25 cellular contexts compared by ENCODE assay signal in the genomic region with DNA sequence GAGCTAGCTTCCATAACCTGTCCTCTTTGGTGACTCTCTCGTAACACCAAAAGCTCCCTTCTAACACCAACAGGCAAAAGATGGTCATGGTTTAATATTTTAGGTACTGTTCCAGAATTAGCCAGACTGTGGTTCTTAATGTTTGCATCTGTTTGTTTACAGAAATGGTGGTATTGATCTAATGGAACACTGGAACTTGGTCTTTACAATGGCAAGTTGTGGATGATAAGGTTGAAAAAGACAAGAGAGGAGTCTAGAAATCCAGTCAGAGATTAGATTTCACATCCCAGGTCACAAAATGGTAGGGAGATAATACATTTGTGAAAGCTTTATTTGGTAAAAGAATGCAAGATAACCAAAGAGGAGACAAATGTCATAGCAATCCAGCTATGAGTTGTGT.
"Had no signal": no experiment of that assay in that cellular context is flagged by ENCODE, and none has a peak within 500 bp of the region (broad histone marks: within the 10 kb centered on the region; RNA-seq: fewer than 3 reads in every experiment).

No MANE protein-coding gene starts in this region.

- H3K4me3 Mint-ChIP-seq: activated CD4-positive, alpha-beta memory T cell treated with anti-CD3 and anti-CD28 coated beads, Interleukin-2, amount 10 ng/mL, durations not matched to agents 7 days and 5 days; activated CD4-positive, alpha-beta T cell treated with anti-CD3 and anti-CD28 coated beads, Interleukin-2, amount 10 ng/mL, durations not matched to agents 24 days and 14 days; activated naive CD4-positive, alpha-beta T cell treated with anti-CD3 and anti-CD28 coated beads for 36 hours; activated naive CD8-positive, alpha-beta T cell treated with anti-CD3 and anti-CD28 coated beads, Interleukin-2, amount 10 ng/mL, durations not matched to agents 7 days and 5 days; activated T-cell treated with anti-CD3 and anti-CD28 coated beads, Interleukin-2, amount 50 U/mL, for 72 hours; central memory CD8-positive, alpha-beta T cell; immature natural killer cell; naive thymus-derived CD8-positive, alpha-beta T cell; neural progenitor cell; stimulated activated naive CD8-positive, alpha-beta T cell treated with anti-CD3 and anti-CD28 coated beads, Interleukin-15, Interleukin-2, amounts not matched to agents 100 ng/mL and 50 ng/mL, for 24 hours; T-helper 17 cell had no signal

- H3K4me1 Mint-ChIP-seq: activated CD4-positive, alpha-beta memory T cell treated with anti-CD3 and anti-CD28 coated beads, Interleukin-2, amount 10 ng/mL, durations not matched to agents 7 days and 5 days; activated CD4-positive, alpha-beta T cell treated with anti-CD3 and anti-CD28 coated beads, Interleukin-2, amount 10 ng/mL, durations not matched to agents 24 days and 14 days; activated naive CD8-positive, alpha-beta T cell treated with anti-CD3 and anti-CD28 coated beads, Interleukin-2, amount 10 ng/mL, durations not matched to agents 7 days and 5 days; T-helper 17 cell had no signal

- DNase-seq: activated CD4-positive, alpha-beta memory T cell treated with anti-CD3 and anti-CD28 coated beads, Interleukin-2, amount 10 ng/mL, durations not matched to agents 7 days and 5 days; activated CD4-positive, alpha-beta T cell treated with anti-CD3 and anti-CD28 coated beads, Interleukin-2, amount 10 ng/mL, durations not matched to agents 24 days and 14 days; activated CD4-positive, CD25-positive, alpha-beta regulatory T cell; activated effector memory CD4-positive, alpha-beta T cell treated with Interleukin-2 at 50 U/mL for 16 hours; activated naive CD4-positive, alpha-beta T cell treated with anti-CD3 and anti-CD28 coated beads for 36 hours; activated naive CD8-positive, alpha-beta T cell treated with anti-CD3 and anti-CD28 coated beads, Interleukin-2, amount 10 ng/mL, durations not matched to agents 7 days and 5 days; activated T-cell treated with anti-CD3 and anti-CD28 coated beads, Interleukin-2, amount 50 U/mL, for 72 hours; amniotic stem cell; immature natural killer cell; lower lobe of right lung; naive thymus-derived CD8-positive, alpha-beta T cell; ovary; psoas muscle; stimulated activated CD4-positive, alpha-beta T cell treated with anti-CD3 and anti-CD28 coated beads, Interleukin-1b, Interleukin-23, amount 100 ng/mL, for 48 hours; substantia nigra; T-helper 17 cell; thyroid gland; upper lobe of right lung had no signal

- H3K4me3 ChIP-seq: breast epithelium, coronary artery, lower lobe of right lung, neural progenitor cell, ovary, psoas muscle, right atrium auricular region, thyroid gland, upper lobe of right lung had no signal

- H3K4me1 ChIP-seq: breast epithelium, lower lobe of right lung, psoas muscle, right atrium auricular region, thyroid gland, upper lobe of right lung had no signal

- H2AFZ ChIP-seq: neural progenitor cell had no signal

- H3K27ac Mint-ChIP-seq: activated CD4-positive, alpha-beta memory T cell treated with anti-CD3 and anti-CD28 coated beads, Interleukin-2, amount 10 ng/mL, durations not matched to agents 7 days and 5 days; activated CD4-positive, alpha-beta T cell treated with anti-CD3 and anti-CD28 coated beads, Interleukin-2, amount 10 ng/mL, durations not matched to agents 24 days and 14 days; activated naive CD4-positive, alpha-beta T cell treated with anti-CD3 and anti-CD28 coated beads for 36 hours; activated naive CD8-positive, alpha-beta T cell treated with anti-CD3 and anti-CD28 coated beads, Interleukin-2, amount 10 ng/mL, durations not matched to agents 7 days and 5 days; activated T-cell treated with anti-CD3 and anti-CD28 coated beads, Interleukin-2, amount 50 U/mL, for 72 hours; immature natural killer cell; naive thymus-derived CD8-positive, alpha-beta T cell; neural progenitor cell; stimulated activated naive CD8-positive, alpha-beta T cell treated with anti-CD3 and anti-CD28 coated beads, Interleukin-15, Interleukin-2, amounts not matched to agents 100 ng/mL and 50 ng/mL, for 24 hours; T-helper 17 cell had no signal

- H3K9me3 ChIP-seq: breast epithelium, lower lobe of right lung, ovary, psoas muscle, right atrium auricular region, thyroid gland, upper lobe of right lung had no signal

- H3K27me3 Mint-ChIP-seq: activated CD4-positive, alpha-beta memory T cell treated with anti-CD3 and anti-CD28 coated beads, Interleukin-2, amount 10 ng/mL, durations not matched to agents 7 days and 5 days; activated CD4-positive, alpha-beta T cell treated with anti-CD3 and anti-CD28 coated beads, Interleukin-2, amount 10 ng/mL, durations not matched to agents 24 days and 14 days; activated naive CD8-positive, alpha-beta T cell treated with anti-CD3 and anti-CD28 coated beads, Interleukin-2, amount 10 ng/mL, durations not matched to agents 7 days and 5 days; central memory CD8-positive, alpha-beta T cell; naive thymus-derived CD8-positive, alpha-beta T cell; stimulated activated naive CD8-positive, alpha-beta T cell treated with anti-CD3 and anti-CD28 coated beads, Interleukin-15, Interleukin-2, amounts not matched to agents 100 ng/mL and 50 ng/mL, for 24 hours; T-helper 17 cell had no signal

- ATAC-seq: activated T-cell treated with anti-CD3 and anti-CD28 coated beads, Interleukin-2, amount 50 U/mL, for 72 hours; left lobe of liver; lower lobe of right lung; naive thymus-derived CD8-positive, alpha-beta T cell; psoas muscle; T-helper 17 cell; upper lobe of right lung had no signal

- H3K36me3 ChIP-seq: breast epithelium, lower lobe of right lung, neural progenitor cell, ovary, right atrium auricular region, thyroid gland, upper lobe of right lung had no signal

- H3K4me2 ChIP-seq: neural progenitor cell had no signal

- H3K9ac ChIP-seq: neural progenitor cell had no signal

- H3K27me3 ChIP-seq: breast epithelium, neural progenitor cell, right atrium auricular region, thyroid gland, upper lobe of right lung had no signal

- H3K9me3 Mint-ChIP-seq: activated CD4-positive, alpha-beta memory T cell treated with anti-CD3 and anti-CD28 coated beads, Interleukin-2, amount 10 ng/mL, durations not matched to agents 7 days and 5 days; activated CD4-positive, alpha-beta T cell treated with anti-CD3 and anti-CD28 coated beads, Interleukin-2, amount 10 ng/mL, durations not matched to agents 24 days and 14 days; activated naive CD4-positive, alpha-beta T cell treated with anti-CD3 and anti-CD28 coated beads for 36 hours; activated T-cell treated with anti-CD3 and anti-CD28 coated beads, Interleukin-2, amount 50 U/mL, for 72 hours; central memory CD8-positive, alpha-beta T cell; immature natural killer cell; stimulated activated naive CD8-positive, alpha-beta T cell treated with anti-CD3 and anti-CD28 coated beads, Interleukin-15, Interleukin-2, amounts not matched to agents 100 ng/mL and 50 ng/mL, for 24 hours had no signal

- H3K27ac ChIP-seq: breast epithelium, coronary artery, lower lobe of right lung, neural progenitor cell, ovary, psoas muscle, right atrium auricular region, thyroid gland, upper lobe of right lung had no signal
